1 cellular context compared by ENCODE assay signal in genomic region chr17:73013816-73014663, GRCh38.
A peak's percentile ranks its signal among the peaks of the same experiment; 100 is the strongest.
TF ChIP-seq lines count a peak whose summit lies in the region.

No MANE protein-coding gene starts in this region.

TF ChIP-seq in HEK293, 187 proteins besides CTCF, POLR2A, EP300 and RAD21 (continued from another document and continues in another):
- TF ChIP-seq HIC1 (tag by site-specific recombination; IDR thresholded peaks at IDR 0.05): no peak
- TF ChIP-seq ZEB2 (tag by site-specific recombination; IDR thresholded peaks at IDR 0.05): 0 out of 2 replicates have a peak, but pooled peaks have one; percentile 32
- no peak for TF ChIP-seq ZFP69B (tag by site-specific recombination; IDR thresholded peaks at IDR 0.05)
- peak; percentile 76; the same call in 1 of the 2 replicates for TF ChIP-seq ZNF2 (tag by site-specific recombination; IDR thresholded peaks at IDR 0.05)
- TF ChIP-seq ZNF621 (tag by site-specific recombination; IDR thresholded peaks at IDR 0.05): no peak
- no peak for TF ChIP-seq ZNF692 (tag by site-specific recombination; IDR thresholded peaks at IDR 0.05)
- TF ChIP-seq TCF7L2 (IDR thresholded peaks at IDR 0.05; ENCODE audit: borderline replicate concordance, low read depth, low read length): no peak
- no peak for TF ChIP-seq ZNF266 (tag by site-specific recombination; IDR thresholded peaks at IDR 0.05; ENCODE audit: low read depth)
- no peak for TF ChIP-seq ZNF529 (tag by site-specific recombination; IDR thresholded peaks at IDR 0.05; ENCODE audit: insufficient replicate concordance)
- no peak for TF ChIP-seq ZNF626 (tag by site-specific recombination; IDR thresholded peaks at IDR 0.05)
- no peak for TF ChIP-seq ZNF426 (tag by site-specific recombination; IDR thresholded peaks at IDR 0.05)
- TF ChIP-seq ZNF311 (tag by site-specific recombination; IDR thresholded peaks at IDR 0.05; ENCODE audit: borderline replicate concordance): no peak
- no peak for TF ChIP-seq ZNF391 (tag by site-specific recombination; IDR thresholded peaks at IDR 0.05; ENCODE audit: borderline replicate concordance, low read depth)
- peak; percentile 37; the same call in 1 of the 2 replicates for TF ChIP-seq ZNF10 (tag by site-specific recombination; IDR thresholded peaks at IDR 0.05)
- no peak for TF ChIP-seq ZNF596 (tag by site-specific recombination; IDR thresholded peaks at IDR 0.05)
- peak; percentile 96 for TF ChIP-seq KLF17 (tag by site-specific recombination; IDR thresholded peaks at IDR 0.05)
- no peak for TF ChIP-seq ZNF292 (tag by site-specific recombination; IDR thresholded peaks at IDR 0.05; ENCODE audit: borderline replicate concordance, low read depth)
- peak; percentile 87 for TF ChIP-seq ZIC2 (tag by site-specific recombination; IDR thresholded peaks at IDR 0.05)
- TF ChIP-seq BCL11B (tag by site-specific recombination; IDR thresholded peaks at IDR 0.05; ENCODE audit: low read depth): no peak
- TF ChIP-seq ZNF23 (tag by site-specific recombination; IDR thresholded peaks at IDR 0.05; ENCODE audit: borderline replicate concordance): no peak
- no peak for TF ChIP-seq REPIN1 (tag by site-specific recombination; IDR thresholded peaks at IDR 0.05; ENCODE audit: low read depth)
- TF ChIP-seq ZNF677 (tag by site-specific recombination; IDR thresholded peaks at IDR 0.05): no peak
- TF ChIP-seq KLF16 (tag by site-specific recombination; IDR thresholded peaks at IDR 0.05): no peak
- TF ChIP-seq SCRT1 (tag by site-specific recombination; IDR thresholded peaks at IDR 0.05; ENCODE audit: borderline replicate concordance): no peak
- no peak for TF ChIP-seq ZNF670 (tag by site-specific recombination; IDR thresholded peaks at IDR 0.05; ENCODE audit: low read depth)
- peak; percentile 70; the same call in 1 of the 2 replicates for TF ChIP-seq ZNF18 (tag by site-specific recombination; IDR thresholded peaks at IDR 0.05)
- TF ChIP-seq ZBTB1 (tag by site-specific recombination; IDR thresholded peaks at IDR 0.05): no peak
- TF ChIP-seq PRDM2 (tag by site-specific recombination; IDR thresholded peaks at IDR 0.05; ENCODE audit: borderline replicate concordance): no peak
- no peak for TF ChIP-seq ZBTB21 (tag by site-specific recombination; IDR thresholded peaks at IDR 0.05)
- TF ChIP-seq ZNF544 (tag by site-specific recombination; IDR thresholded peaks at IDR 0.05): no peak
- TF ChIP-seq HOXD13 (CRISPR knock-in tag; IDR thresholded peaks at IDR 0.05; ENCODE audit: borderline replicate concordance): no peak
- TF ChIP-seq ZNF571 (tag by site-specific recombination; IDR thresholded peaks at IDR 0.05): no peak
- no peak for TF ChIP-seq ZNF560 (tag by site-specific recombination; IDR thresholded peaks at IDR 0.05; ENCODE audit: borderline replicate concordance)
- TF ChIP-seq ZNF202 (tag by site-specific recombination; IDR thresholded peaks at IDR 0.05; ENCODE audit: borderline replicate concordance): no peak
- no peak for TF ChIP-seq ZNF26 (tag by site-specific recombination; IDR thresholded peaks at IDR 0.05)
- no peak for TF ChIP-seq ZNF211 (tag by site-specific recombination; IDR thresholded peaks at IDR 0.05; ENCODE audit: low read depth)
- TF ChIP-seq ZNF362 (tag by site-specific recombination; IDR thresholded peaks at IDR 0.05): no peak
- no peak for TF ChIP-seq ZNF248 (tag by site-specific recombination; IDR thresholded peaks at IDR 0.05)
- TF ChIP-seq ZNF132 (tag by site-specific recombination; IDR thresholded peaks at IDR 0.05; ENCODE audit: borderline replicate concordance): no peak
- no peak for TF ChIP-seq PRDM4 (tag by site-specific recombination; IDR thresholded peaks at IDR 0.05)
- no peak for TF ChIP-seq ZNF792 (tag by site-specific recombination; IDR thresholded peaks at IDR 0.05)
- TF ChIP-seq ZNF623 (tag by site-specific recombination; IDR thresholded peaks at IDR 0.05): no peak
- TF ChIP-seq ZNF19 (tag by site-specific recombination; IDR thresholded peaks at IDR 0.05; ENCODE audit: low read depth): no peak
- TF ChIP-seq ZBTB48 (tag by site-specific recombination; IDR thresholded peaks at IDR 0.05): no peak
- no peak for TF ChIP-seq INSM2 (tag by site-specific recombination; IDR thresholded peaks at IDR 0.05)
- no peak for TF ChIP-seq ZNF768 (tag by site-specific recombination; IDR thresholded peaks at IDR 0.05)
